ENCODE assay signal across 8 cellular contexts in the genomic region with DNA sequence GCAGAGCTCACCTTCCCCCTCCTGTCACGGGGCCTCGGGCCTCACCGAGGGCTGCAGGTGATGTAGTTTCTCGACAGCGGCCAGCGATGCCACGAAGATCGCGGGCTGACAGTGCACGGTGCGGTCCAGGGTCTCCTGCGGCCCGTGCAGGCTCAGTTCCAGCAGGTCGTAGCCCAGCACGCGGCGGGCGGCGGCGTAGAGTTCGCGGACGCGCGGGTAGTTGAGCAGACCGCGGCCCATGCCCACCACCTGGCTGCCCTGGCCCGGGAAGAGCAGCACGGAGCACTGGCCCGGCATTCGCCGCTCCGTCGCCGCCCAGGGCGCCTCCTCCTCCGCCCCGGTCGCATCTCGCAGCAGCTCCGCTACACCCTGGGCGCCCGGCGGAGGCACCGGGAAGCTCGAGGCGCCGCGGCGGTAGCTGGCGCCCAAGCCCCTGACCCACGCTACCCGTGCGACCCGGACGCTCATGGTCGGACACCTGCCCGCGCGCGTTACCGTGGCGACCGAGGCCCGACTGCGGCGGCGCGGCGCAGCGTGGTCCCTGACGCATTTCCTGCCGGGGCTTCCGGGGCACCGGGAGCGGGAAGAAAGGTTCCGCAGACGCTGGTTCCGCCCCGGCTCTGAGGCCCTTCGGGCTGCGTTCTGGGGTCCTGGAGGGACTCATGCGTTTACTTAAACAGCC. TPM values are rescaled to one million over a fixed set of nuclear protein-coding genes. Genes with fewer than 3 reads are reported as not detected.
DNase-seq lines count a peak whose midpoint lies in the region; ATAC-seq lines count a peak whose summit lies in the region.

A gene with protein sequence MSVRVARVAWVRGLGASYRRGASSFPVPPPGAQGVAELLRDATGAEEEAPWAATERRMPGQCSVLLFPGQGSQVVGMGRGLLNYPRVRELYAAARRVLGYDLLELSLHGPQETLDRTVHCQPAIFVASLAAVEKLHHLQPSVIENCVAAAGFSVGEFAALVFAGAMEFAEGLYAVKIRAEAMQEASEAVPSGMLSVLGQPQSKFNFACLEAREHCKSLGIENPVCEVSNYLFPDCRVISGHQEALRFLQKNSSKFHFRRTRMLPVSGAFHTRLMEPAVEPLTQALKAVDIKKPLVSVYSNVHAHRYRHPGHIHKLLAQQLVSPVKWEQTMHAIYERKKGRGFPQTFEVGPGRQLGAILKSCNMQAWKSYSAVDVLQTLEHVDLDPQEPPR (minus strand): TSS at position 518 of the 682 bp plus-strand sequence. CDS start 50 bp downstream, at position 468.

- H4K20me1 ChIP-seq in BLaER1 = no peaks in the 10 kb centered on the region

- H3K9me3 ChIP-seq in BLaER1 (no peaks in the 10 kb centered on the region), NT2/D1 (ENCODE audit: insufficient read depth, low read length) (no peaks in the 10 kb centered on the region), endocrine pancreas (ENCODE audit: control insufficient read depth, low read length) (no peaks in the 10 kb centered on the region)

- H3K27me3 ChIP-seq in BLaER1 (no peaks in the 10 kb centered on the region), NT2/D1 (ENCODE audit: insufficient read depth, insufficient read length) (no peaks in the 10 kb centered on the region), endocrine pancreas (ENCODE audit: control insufficient read depth, insufficient read depth, low read length) (no peaks in the 10 kb centered on the region)

- peak; percentile 76 for ATAC-seq in GM19328 (IDR thresholded peaks at IDR 0.05; ENCODE audit: unreplicated experiment)
- ATAC-seq in HG03571 (IDR thresholded peaks at IDR 0.05; ENCODE audit: unreplicated experiment) = peak; percentile 64

- H3K27ac ChIP-seq in BLaER1 = peak within 1 kb of the TSS; percentile 93

- peaks cover 52% of the 10 kb centered on the region for H3K4me1 ChIP-seq in BLaER1
- no peaks in the 10 kb centered on the region for H3K4me1 ChIP-seq in NT2/D1 (ENCODE audit: insufficient read depth, insufficient read length)
- H3K4me1 ChIP-seq in endocrine pancreas (ENCODE audit: control insufficient read depth, insufficient read depth, low read length) = no peaks in the 10 kb centered on the region

- H3K9ac ChIP-seq in BLaER1 (peak within 1 kb of the TSS; percentile 85), NT2/D1 (ENCODE audit: insufficient read length, low read depth) (peak within 1 kb of the TSS; percentile 92), endocrine pancreas (ENCODE audit: control insufficient read depth, insufficient read depth, low read length) (peak within 1 kb of the TSS; percentile 84)

- H3K36me3 ChIP-seq in BLaER1 (peaks cover 35% of the 10 kb centered on the region), NT2/D1 (ENCODE audit: insufficient read depth, insufficient read length, low read length) (peaks cover 38% of the 10 kb centered on the region), endocrine pancreas (ENCODE audit: control insufficient read depth, insufficient read depth, low read length) (peaks cover 2% of the 10 kb centered on the region)

- H3K4me3 ChIP-seq in BLaER1 (peak within 1 kb of the TSS; percentile 88), NT2/D1 (ENCODE audit: insufficient read length, low read depth) (peak within 1 kb of the TSS; percentile 93), endocrine pancreas (ENCODE audit: control insufficient read depth, insufficient read depth, low read length) (peak within 1 kb of the TSS; percentile 53)

- peak within 1 kb of the TSS; percentile 87 for H3K4me2 ChIP-seq in BLaER1

- peak; percentile 33 for DNase-seq in NT2/D1 (ENCODE audit: low read depth, low spot score)
- DNase-seq in activated CD8-positive, alpha-beta memory T cell treated with anti-CD3 and anti-CD28 coated beads, Interleukin-2, amount 50 U/mL, for 1 hour (ENCODE audit: extremely low read depth) = peak; percentile 27
- DNase-seq in mesenteric fat pad (ENCODE audit: low spot score) = peak; percentile 97
- DNase-seq in stimulated activated CD8-positive, alpha-beta memory T cell treated with anti-CD3 and anti-CD28 coated beads, Interleukin-12 subunit alpha, Interleukin-12 subunit beta, amount 100 ng/mL, for 4 hours (ENCODE audit: low read depth) = peak; percentile 73

RNA-seq across cellular contexts. Expression of the gene that starts here (rescaled TPM):
- total RNA-seq in mesenteric fat pad = 11.5 TPM

Comparison
In these comparisons a context has a peak if more than half of its experiments do, and no peak if none do; other contexts are left out.
1. Peak in every context shown above with its lines: DNase-seq, ATAC-seq, H3K4me3 ChIP-seq and H3K27ac ChIP-seq.
2. DNase-seq: peak in every context shown above with its lines; median percentile 97 in mesenteric fat pad; 73 in stimulated activated CD8-positive, alpha-beta memory T cell treated with anti-CD3 and anti-CD28 coated beads, Interleukin-12 subunit alpha, Interleukin-12 subunit beta, amount 100 ng/mL, for 4 hours; 33 in NT2/D1; 27 in activated CD8-positive, alpha-beta memory T cell treated with anti-CD3 and anti-CD28 coated beads, Interleukin-2, amount 50 U/mL, for 1 hour.